ENCODE assay signal across 24 cellular contexts in genomic region chr2:239682518-239682917, GRCh38.
"Had no signal": no experiment of that assay in that cellular context is flagged by ENCODE, and none has a peak within 500 bp of the region (broad histone marks: within the 10 kb centered on the region; RNA-seq: fewer than 3 reads in every experiment).

No MANE protein-coding gene starts in this region.

- H3K27ac Mint-ChIP-seq: dendritic cell treated with granulocyte-macrophage colony-stimulating factor and Interleukin-4, amounts not matched to agents 40 ng/mL and 50 ng/mL, for 4 days; effector memory CD8-positive, alpha-beta T cell; endodermal cell; mesothelial cell of epicardium; naive B cell had no signal

- H3K27ac ChIP-seq: colonic mucosa, epithelial cell of prostate, esophagus squamous epithelium, gastrocnemius medialis, heart right ventricle, left lung, lower lobe of right lung had no signal

- DNase-seq: colonic mucosa; cortex of kidney; effector CD8-positive, alpha-beta T cell; effector memory CD8-positive, alpha-beta T cell; endodermal cell; erythroblast; esophagus squamous epithelium; foreskin fibroblast; foreskin melanocyte; glutamatergic neuron; heart right ventricle; hippocampal formation; left cardiac atrium; left lung; left ventricle myocardium superior; lower lobe of right lung; mesenchymal stem cell; mucosa of descending colon; naive B cell had no signal

- H3K4me3 Mint-ChIP-seq: dendritic cell treated with granulocyte-macrophage colony-stimulating factor and Interleukin-4, amounts not matched to agents 40 ng/mL and 50 ng/mL, for 4 days; effector memory CD8-positive, alpha-beta T cell; endodermal cell; mesothelial cell of epicardium; naive B cell had no signal

- H3K9me3 Mint-ChIP-seq: dendritic cell treated with granulocyte-macrophage colony-stimulating factor and Interleukin-4, amounts not matched to agents 40 ng/mL and 50 ng/mL, for 4 days; effector memory CD8-positive, alpha-beta T cell had no signal

- H3K4me1 ChIP-seq: colonic mucosa, esophagus squamous epithelium, gastrocnemius medialis, heart right ventricle, left lung, lower lobe of right lung had no signal

- ATAC-seq: effector memory CD8-positive, alpha-beta T cell; esophagus mucosa; gastrocnemius medialis; heart right ventricle; left cardiac atrium; left lung; left ventricle myocardium superior; lower lobe of right lung; mucosa of descending colon had no signal

- H3K4me1 Mint-ChIP-seq: endodermal cell, mesothelial cell of epicardium had no signal

- H3K36me3 ChIP-seq: colonic mucosa, esophagus squamous epithelium, gastrocnemius medialis, heart right ventricle, left lung, lower lobe of right lung had no signal

- H3K9me3 ChIP-seq: colonic mucosa, esophagus squamous epithelium, gastrocnemius medialis, left lung, lower lobe of right lung, mucosa of descending colon had no signal

- H3K36me3 Mint-ChIP-seq: mesothelial cell of epicardium had no signal

- H3K4me3 ChIP-seq: colonic mucosa, esophagus squamous epithelium, gastrocnemius medialis, heart right ventricle, left lung, lower lobe of right lung, mucosa of descending colon had no signal
